Comparison of ENCODE assay signal across 19 cellular contexts in the genomic region with DNA sequence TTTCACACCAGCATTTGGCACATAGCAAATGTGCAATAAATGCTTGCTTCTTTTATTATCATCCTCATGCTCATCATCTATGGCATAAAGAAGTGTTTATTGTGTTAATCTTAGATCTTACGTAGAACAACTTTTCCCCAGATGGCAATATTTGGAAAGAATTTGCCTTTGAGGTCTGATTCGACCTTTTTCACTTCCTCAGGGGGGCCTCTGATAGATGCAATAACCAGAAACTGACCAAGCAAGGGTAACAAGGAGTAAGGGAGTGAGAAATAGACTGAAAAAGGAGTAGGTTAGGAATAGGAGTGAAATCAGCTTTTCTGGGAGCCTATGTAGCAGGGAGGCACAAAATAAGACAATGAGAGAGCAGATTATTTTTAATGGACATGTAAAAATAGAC.
DNase-seq lines count a peak whose midpoint lies in the region; ATAC-seq, FAIRE-seq and TF ChIP-seq lines count a peak whose summit lies in the region.
"Had no signal": no experiment of that assay in that cellular context is flagged by ENCODE, and none has a peak within 500 bp of the region (broad histone marks: within the 10 kb centered on the region; RNA-seq: fewer than 3 reads in every experiment).

No MANE protein-coding gene starts in this region.

- H4K8ac ChIP-seq in mesendoderm (ENCODE audit: low read depth, low read length), result no peak overlapping the region

- H3K18ac ChIP-seq in mesendoderm (ENCODE audit: low read length), result peak overlapping the region; percentile 51

- WGBS in GM12878 (ENCODE audit: insufficient coverage, insufficient replicate concordance, low lambda C conversion rate, missing lambda C conversion rate), result 0% methylated on average over 2 of the region's 2 CpGs
- no CpG with 5 or more reads among the region's 2 CpGs for WGBS in mesendoderm (ENCODE audit: extremely low coverage, insufficient coverage, low lambda C conversion rate)

- POLR2A ChIA-PET in GM12878 (lab: Charles Lee), result no interaction called here

- H3K27me3 ChIP-seq in GM12878 (replicated peaks in 1 of 2; ENCODE audit: control insufficient read depth in 2 of 2, insufficient read depth in 2 of 2, low read length in 1 of 2) (no peaks in the 10 kb centered on the region), mesendoderm (ENCODE audit: insufficient read depth, low read length, poor library complexity) (no peaks in the 10 kb centered on the region)

- in situ Hi-C loops in GM12878 (cut with MboI), result no loop called here

- RAD21 ChIA-PET in GM12878 (lab: Charles Lee; ENCODE audit: unreplicated experiment), result no interaction called here

- no peaks in the 10 kb centered on the region; the same call in 1 of the 3 replicates for H3K9me3 ChIP-seq in GM12878 (replicated peaks; ENCODE audit: control insufficient read depth, insufficient read depth, low read length)

- intact Hi-C loops in GM12878 (cut with micrococcal nuclease; ENCODE audit: unreplicated experiment), result no loop called here

- no peak overlapping the region for H2BK120ac ChIP-seq in mesendoderm (ENCODE audit: low read depth, low read length)

- CTCF ChIA-PET in GM12878 (lab: Yijun Ruan, JAX), result no interaction called here

- H3K79me2 ChIP-seq in GM12878 (ENCODE audit: control insufficient read depth, insufficient read depth, low read length) (no peaks in the 10 kb centered on the region), mesendoderm (ENCODE audit: control insufficient read depth, insufficient read depth, low read length) (no peaks in the 10 kb centered on the region)

- TF ChIP-seq EP300 in GM12878 (IDR thresholded peaks at IDR 0.05; ENCODE audit: borderline replicate concordance in 1 of 2, control insufficient read depth in 1 of 2, low read depth in 2 of 2, low read length in 2 of 2), result no peak

- no peak overlapping the region for H2AK5ac ChIP-seq in mesendoderm (ENCODE audit: low read length)

- no peak for TF ChIP-seq RAD21 in GM12878 (IDR thresholded peaks at IDR 0.05; ENCODE audit: insufficient read depth, low read depth, low read length)

- BruUV-seq in GM12878 (replicated peaks; lab: Mats Ljungman, UMichigan), result no TSS peak

- H3K9ac ChIP-seq in GM12878 (ENCODE audit: control insufficient read depth, insufficient read depth, low read length) (no peak overlapping the region), mesendoderm (ENCODE audit: low read length) (no peak overlapping the region)

- TF ChIP-seq POLR2A in GM12878 (IDR thresholded peaks at IDR 0.05; ENCODE audit: low read depth, low read length), result no peak

- no peak overlapping the region for H2BK15ac ChIP-seq in mesendoderm (replicated peaks; ENCODE audit: low read depth)

- DNase-seq in GM12878 (ENCODE audit: low read depth, low spot score) (no peak), mesendoderm (no peak), GDM1 (lab: John Stamatoyannopoulos, UW) (no peak), DMS79 treated with DMSO at 0.1 percent for 48 hours (lab: John Stamatoyannopoulos, UW) (no peak), GM19240 (ENCODE audit: insufficient read length, low spot score) (no peak)
- DNase-seq: C1 segment of cervical spinal cord; Calu3; CD4-positive, alpha-beta memory T cell; COR-L47; DMS53; DND-41; H9 had no signal

- ATAC-seq in GM18498 (IDR thresholded peaks at IDR 0.05; ENCODE audit: unreplicated experiment), result peak; percentile 53
- peak; percentile 57 for ATAC-seq in HG02885 (IDR thresholded peaks at IDR 0.05; ENCODE audit: poor library complexity, unreplicated experiment)
- peak; percentile 73 for ATAC-seq in GM12878
- no peak for ATAC-seq in GM21825 (IDR thresholded peaks at IDR 0.05; ENCODE audit: unreplicated experiment)
- ATAC-seq: GM23338, HCT116 had no signal

- H3K27ac ChIP-seq in GM12878 (ENCODE audit: control insufficient read depth, insufficient read depth) (no peak overlapping the region), mesendoderm (ENCODE audit: low read depth, low read length) (no peak overlapping the region)

- no peak overlapping the region for H3K23ac ChIP-seq in mesendoderm (ENCODE audit: low read length)

- no peak for FAIRE-seq in GM12878 (lab: Jason Lieb, UNC)
- FAIRE-seq: G401.6, GM18507 had no signal

- SMC1A ChIA-PET in GM12878 (lab: Charles Lee; ENCODE audit: uncharacterized antibody, unreplicated experiment), result interaction anchor here (1.2 kb wide), 1 partner anchor 127 kb away, joined by 3 read pairs; no protein-coding TSS in a partner anchor

- no peak overlapping the region for H3K56ac ChIP-seq in mesendoderm (ENCODE audit: low read length)

- H4K20me1 ChIP-seq in GM12878 (ENCODE audit: control insufficient read depth, insufficient read depth), result no peaks in the 10 kb centered on the region

- no peak overlapping the region for H4K5ac ChIP-seq in mesendoderm (ENCODE audit: low read length)

- no peak overlapping the region for H2AFZ ChIP-seq in GM12878 (ENCODE audit: control insufficient read depth, low read depth, low read length)
- H2AFZ ChIP-seq: GM23338 had no signal

- no peak for TF ChIP-seq CTCF in GM12878 (IDR thresholded peaks at IDR 0.05 in 2 of 3, conservative IDR thresholded peaks at IDR 0.05 in 1 of 3; ENCODE audit: control insufficient read depth in 2 of 3, extremely low read depth in 1 of 3, insufficient read depth in 1 of 3, low read depth in 3 of 3, low read length in 3 of 3)

- no peak overlapping the region for H3K4ac ChIP-seq in mesendoderm (ENCODE audit: low read depth, low read length)

- H3K4me2 ChIP-seq in GM12878 (ENCODE audit: control insufficient read depth, insufficient read depth), result 0 out of 2 replicates have a peak overlapping the region, but pooled peaks have one; percentile 13
- no peak overlapping the region for H3K4me2 ChIP-seq in mesendoderm (ENCODE audit: low read length)
- H3K4me2 ChIP-seq: GM23338 had no signal

- 0 out of 2 replicates have a peak, but pooled peaks cover 4% of the 10 kb centered on the region for H3K4me1 ChIP-seq in GM12878 (ENCODE audit: control insufficient read depth, insufficient read depth, low read length)
- H3K4me1 ChIP-seq in mesendoderm (ENCODE audit: control insufficient read depth, low read depth, low read length), result no peaks in the 10 kb centered on the region

- H2BK5ac ChIP-seq in mesendoderm (ENCODE audit: low read length), result no peak overlapping the region

- no peak overlapping the region for H3K4me3 ChIP-seq in GM12878
- no peak overlapping the region for H3K4me3 ChIP-seq in mesendoderm (ENCODE audit: low read length)
- H3K4me3 ChIP-seq: GM23338 had no signal

- H3K79me1 ChIP-seq in mesendoderm (ENCODE audit: low read length), result no peaks in the 10 kb centered on the region

- H3K36me3 ChIP-seq in GM12878 (ENCODE audit: control insufficient read depth in 2 of 2, insufficient read depth in 2 of 2, low read length in 1 of 2) (no peaks in the 10 kb centered on the region), mesendoderm (ENCODE audit: control insufficient read depth, insufficient read depth, low read length) (no peaks in the 10 kb centered on the region)

TF ChIP-seq in GM12878, 131 proteins besides CTCF, POLR2A, EP300 and RAD21:
- TF ChIP-seq FOXM1 (IDR thresholded peaks at IDR 0.05; ENCODE audit: low read depth, low read length) (no peak), RUNX3 (IDR thresholded peaks at IDR 0.05; ENCODE audit: low read length) (peak; percentile 42), SPI1 (IDR thresholded peaks at IDR 0.05; ENCODE audit: borderline replicate concordance, insufficient read depth, low read depth, low read length) (peak; percentile 76)
TF ChIP-seq in GM12878: peak in this region for 2.
